ENCODE assay signal across 31 cellular contexts in the genomic region with DNA sequence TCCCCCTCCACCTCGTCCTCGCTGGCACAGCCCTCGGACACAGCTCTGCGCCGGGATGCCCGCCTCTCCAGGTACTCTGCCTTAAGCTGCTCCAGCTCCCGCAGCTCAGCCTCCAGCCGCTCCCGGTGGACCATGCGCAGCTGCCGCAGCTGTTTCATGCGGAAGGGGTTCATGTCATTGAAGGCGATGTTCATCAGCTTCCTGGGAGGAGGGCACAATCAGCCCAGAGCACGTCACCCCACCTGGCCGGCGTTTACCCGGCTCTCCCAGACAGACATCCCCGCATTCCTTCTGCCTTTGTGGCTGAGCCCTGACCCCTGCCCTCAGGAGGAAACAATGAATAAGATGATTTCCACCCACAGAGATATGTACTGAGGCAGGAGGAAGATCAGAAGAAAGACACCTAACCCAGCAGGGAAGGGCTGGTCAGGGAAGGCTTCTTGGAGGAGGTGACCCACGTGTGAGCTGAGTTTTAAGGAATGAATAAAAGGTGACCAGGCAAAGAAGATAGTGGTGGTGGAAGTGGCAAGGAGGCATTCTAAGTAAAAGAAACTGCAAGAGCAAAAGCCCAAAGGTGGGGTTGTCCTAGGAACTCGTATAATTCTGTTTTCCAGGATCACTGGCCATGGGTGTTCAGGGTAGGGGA.
"Had no signal": no experiment of that assay in that cellular context is flagged by ENCODE, and none has a peak within 500 bp of the region (broad histone marks: within the 10 kb centered on the region; RNA-seq: fewer than 3 reads in every experiment).

No MANE protein-coding gene starts in this region.

- H3K36me3 ChIP-seq: breast epithelium, gastrocnemius medialis, ovary, thoracic aorta had no signal

- H3K27me3 ChIP-seq: breast epithelium, gastrocnemius medialis, neutrophil, ovary, sigmoid colon had no signal

- H3K27ac ChIP-seq: breast epithelium, gastrocnemius medialis, neutrophil, ovary, psoas muscle, sigmoid colon, thoracic aorta, VCaP had no signal

- H3K4me1 ChIP-seq: breast epithelium, gastrocnemius medialis, psoas muscle, sigmoid colon had no signal

- H3K4me3 ChIP-seq: breast epithelium, gastrocnemius medialis, ovary, psoas muscle, sigmoid colon, thoracic aorta had no signal

- H3K9me3 ChIP-seq: breast epithelium, gastrocnemius medialis, neutrophil, ovary, psoas muscle, sigmoid colon, thoracic aorta had no signal

- DNase-seq: activated CD4-positive, alpha-beta memory T cell treated with anti-CD3 and anti-CD28 coated beads for 36 hours; activated CD4-positive, alpha-beta T cell treated with anti-CD3 and anti-CD28 coated beads, Interleukin-2, amount 10 ng/mL, durations not matched to agents 24 days and 14 days; activated CD8-positive, alpha-beta memory T cell treated with anti-CD3 and anti-CD28 coated beads, Interleukin-2, amount 50 U/mL, for 4 hours; activated effector memory CD4-positive, alpha-beta T cell treated with anti-CD3 and anti-CD28 coated beads, Interleukin-2, amount 50 U/mL, for 16 hours; activated naive CD4-positive, alpha-beta T cell treated with anti-CD3 and anti-CD28 coated beads, Interleukin-2, amount 10 ng/mL, durations not matched to agents 7 days and 5 days; activated T-cell treated with anti-CD3 and anti-CD28 coated beads, Interleukin-2, amount 50 U/mL, for 1 hour; amniotic stem cell; central memory CD4-positive, alpha-beta T cell; effector CD4-positive, alpha-beta T cell; gastrocnemius medialis; glutamatergic neuron; left cardiac atrium; mesenchymal stem cell; natural killer cell; ovary; psoas muscle; sigmoid colon; small intestine; stimulated activated CD4-positive, alpha-beta T cell treated with anti-CD3 and anti-CD28 coated beads, Interleukin-4, amount 100 ng/mL, for 24 hours; SW 1271; T-helper 9 cell; trophoblast cell had no signal

- ATAC-seq: activated CD4-positive, CD25-positive, alpha-beta regulatory T cell treated with anti-CD3 and anti-CD28 coated beads, Interleukin-2, amount 50 U/mL, for 24 hours; gastrocnemius medialis; left cardiac atrium; natural killer cell; psoas muscle; stimulated activated effector memory CD8-positive, alpha-beta T cell treated with anti-CD3 and anti-CD28 coated beads, Interleukin-12 subunit alpha, Interleukin-12 subunit beta, amount 100 ng/mL, for 72 hours had no signal

- FAIRE-seq: keratinocyte, small intestine, TTC549, urothelium cell line had no signal
